ENCODE assay signal across 8 cellular contexts in genomic region chr2:60484080-60484737, GRCh38.
DNase-seq lines count a peak whose midpoint lies in the region; ATAC-seq and TF ChIP-seq lines count a peak whose summit lies in the region.

No MANE protein-coding gene starts in this region.

- peak overlapping the region; percentile 39 to 62 (median 50) for H3K27ac ChIP-seq in upper lobe of left lung

- TF ChIP-seq EP300 in upper lobe of left lung (IDR thresholded peaks at IDR 0.05) = no peak

- peak in 1 of 2 donors; percentile 70 for ATAC-seq in upper lobe of left lung (ENCODE audit: low FRiP score in 2 of 2)

- no peaks in the 10 kb centered on the region for H3K36me3 ChIP-seq in upper lobe of left lung

- no peak for TF ChIP-seq CTCF in upper lobe of left lung (IDR thresholded peaks at IDR 0.05)

- no peaks in the 10 kb centered on the region for H3K27me3 ChIP-seq in upper lobe of left lung

- H3K9me3 ChIP-seq in upper lobe of left lung = no peaks in the 10 kb centered on the region

- no peak overlapping the region for H3K4me3 ChIP-seq in upper lobe of left lung

- DNase-seq in NOMO-1 (lab: John Stamatoyannopoulos, UW; ENCODE audit: unreplicated experiment in 2 of 2) = peak; percentile 25 to 83
- no peak for DNase-seq in NOMO-1 treated with dmso at 0.1 percent for 144 hours (lab: John Stamatoyannopoulos, UW; ENCODE audit: unreplicated experiment)
- peak; percentile 43 for DNase-seq in SKM-1 (lab: John Stamatoyannopoulos, UW; ENCODE audit: unreplicated experiment)
- DNase-seq in iPS DF 19.7 (ENCODE audit: low read depth, low spot score) = peak; percentile 28
- DNase-seq in upper lobe of left lung = peak in 1 of 2 donors; percentile 63
- DNase-seq in GOT3 (lab: John Stamatoyannopoulos, UW) = no peak
- DNase-seq in DMS79 (lab: John Stamatoyannopoulos, UW) = no peak
- DNase-seq in DMS53 (lab: John Stamatoyannopoulos, UW) = no peak

- WGBS in upper lobe of left lung, 2 donors = 40 to 41% methylated on average over 11 of the region's 11 CpGs

- no peak for TF ChIP-seq POLR2A in upper lobe of left lung (IDR thresholded peaks at IDR 0.05)

- peaks cover 0 to 24% (median 19%) of the 10 kb centered on the region in 4 donors for H3K4me1 ChIP-seq in upper lobe of left lung

Comparison
In these comparisons a context has a peak if more than half of its experiments do, and no peak if none do; other contexts are left out.
1. DNase-seq: peak in NOMO-1 (2 of 2), SKM-1 (single experiment) and iPS DF 19.7 (single experiment); none in NOMO-1 treated with dmso at 0.1 percent for 144 hours (single experiment), GOT3 (single experiment), DMS79 (single experiment) and DMS53 (single experiment).